9 cellular contexts compared by ENCODE assay signal in the genomic region with DNA sequence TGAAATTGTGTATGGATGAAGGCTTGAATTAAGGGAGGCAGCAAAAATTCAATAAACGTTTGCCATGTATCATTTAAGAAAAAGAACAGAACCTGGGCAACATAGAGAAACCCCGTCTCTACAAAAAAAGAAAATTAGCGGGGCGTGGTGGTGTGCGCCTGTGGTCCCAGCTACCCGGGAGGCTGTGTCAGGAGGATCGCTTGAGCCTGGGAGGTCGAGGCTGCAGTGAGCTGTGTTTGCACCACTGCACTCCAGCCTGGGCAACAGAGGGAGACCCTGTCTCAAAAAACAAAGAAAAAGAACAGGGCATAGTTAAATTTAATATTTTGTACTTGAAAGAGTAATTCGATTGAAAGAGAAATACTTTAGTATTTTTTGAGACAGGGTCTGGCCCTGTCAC. TPM values are rescaled to one million over a fixed set of nuclear protein-coding genes. Genes with fewer than 3 reads are reported as not detected.
A peak's percentile ranks its signal among the peaks of the same experiment; 100 is the strongest.
DNase-seq lines count a peak whose midpoint lies in the region; ATAC-seq and TF ChIP-seq lines count a peak whose summit lies in the region.
"Had no signal": no experiment of that assay in that cellular context is flagged by ENCODE, and none has a peak within 500 bp of the region (broad histone marks: within the 10 kb centered on the region; RNA-seq: fewer than 3 reads in every experiment).

No MANE protein-coding gene starts in this region.

- TF ChIP-seq POLR2A in esophagus muscularis mucosa (IDR thresholded peaks at IDR 0.05; ENCODE audit: low read depth), result no peak

- peaks cover 4% of the 10 kb centered on the region for H3K36me3 Mint-ChIP-seq in progenitor cell of endocrine pancreas (ENCODE audit: insufficient read depth)

- DNase-seq in Panc1 (ENCODE audit: low read depth, low spot score) (no peak), esophagus muscularis mucosa (ENCODE audit: extremely low spot score) (no peak), progenitor cell of endocrine pancreas (ENCODE audit: low spot score, unreplicated experiment) (no peak), retina (no peak), NCI-H2029 (lab: John Stamatoyannopoulos, UW) (no peak)
- DNase-seq: NCI-H2107 had no signal

- H3K4me1 Mint-ChIP-seq in progenitor cell of endocrine pancreas (ENCODE audit: low read depth), result peaks cover 16% of the 10 kb centered on the region

- H3K27me3 Mint-ChIP-seq in progenitor cell of endocrine pancreas, result no peaks in the 10 kb centered on the region

- TF ChIP-seq EP300 in esophagus muscularis mucosa (IDR thresholded peaks at IDR 0.05), result no peak

- peak overlapping the region; percentile 33 for H3K27ac Mint-ChIP-seq in progenitor cell of endocrine pancreas

- peak overlapping the region; percentile 83 for H3K4me2 ChIP-seq in DOHH2 (ENCODE audit: low read length)

- in situ Hi-C loops in Panc1 (cut with HindIII; ENCODE audit: low pct_unique_long_range_greater_than_20kb, low sequenced_read_pairs), result no loop called here

- no peak overlapping the region for H3K27ac ChIP-seq in DOHH2 (ENCODE audit: low read depth, low read length)
- peak overlapping the region; percentile 85 for H3K27ac ChIP-seq in Panc1 (ENCODE audit: low read length)
- peak overlapping the region in 3 of 4 donors; percentile 85 to 93 (median 91) for H3K27ac ChIP-seq in esophagus muscularis mucosa (replicated peaks in 1 of 4)

- TF ChIP-seq CTCF in DOHH2 (IDR thresholded peaks at IDR 0.05; ENCODE audit: low read depth, low read length, poor library complexity, severe bottlenecking), result no peak
- TF ChIP-seq CTCF in Panc1 (IDR thresholded peaks at IDR 0.05), result no peak
- no peak for TF ChIP-seq CTCF in esophagus muscularis mucosa (IDR thresholded peaks at IDR 0.05)
- no peak for TF ChIP-seq CTCF in progenitor cell of endocrine pancreas (IDR thresholded peaks at IDR 0.05; ENCODE audit: unreplicated experiment)

- H3K4me3 ChIP-seq in DOHH2 (ENCODE audit: low read length) (peak overlapping the region; percentile 92), Panc1 (ENCODE audit: low read depth in 2 of 2, low read length in 2 of 2) (peak overlapping the region; percentile 90 to 95), esophagus muscularis mucosa (peak overlapping the region; percentile 76 to 92 (median 88))

- H3K79me2 ChIP-seq in DOHH2 (ENCODE audit: control insufficient read depth, low read length), result peaks cover 69% of the 10 kb centered on the region

- POLR2A ChIA-PET in Panc1 (lab: Charles Lee), result interaction anchor here (0.9 kb wide), 1 partner anchor 34 kb away, joined by 6 read pairs; no protein-coding TSS in a partner anchor

- CTCF ChIA-PET in Panc1 (lab: Charles Lee), result interaction anchor here (0.6 kb wide), 1 partner anchor 251 kb away, joined by 3 read pairs; no protein-coding TSS in a partner anchor

- H3K9me3 ChIP-seq in DOHH2 (ENCODE audit: control insufficient read depth, insufficient read depth, low read length) (no peaks in the 10 kb centered on the region), Panc1 (ENCODE audit: control insufficient read depth, insufficient read depth, low read depth, low read length) (no peaks in the 10 kb centered on the region), esophagus muscularis mucosa (no peaks in the 10 kb centered on the region)

- H3K4me1 ChIP-seq in DOHH2 (ENCODE audit: control insufficient read depth, low read length) (peaks cover 30% of the 10 kb centered on the region), Panc1 (ENCODE audit: control insufficient read depth, insufficient read depth, low read length) (peaks cover 15% of the 10 kb centered on the region), esophagus muscularis mucosa (peaks cover 32 to 61% (median 51%) of the 10 kb centered on the region in 4 donors)

- ATAC-seq in Panc1 (no peak), GM18867 (IDR thresholded peaks at IDR 0.05; ENCODE audit: unreplicated experiment) (no peak), HG02852 (IDR thresholded peaks at IDR 0.05; ENCODE audit: unreplicated experiment) (no peak)

- H3K27me3 ChIP-seq in DOHH2 (ENCODE audit: control insufficient read depth, low read length) (no peaks in the 10 kb centered on the region), Panc1 (ENCODE audit: control insufficient read depth, insufficient read depth, low read length) (no peaks in the 10 kb centered on the region), esophagus muscularis mucosa (no peaks in the 10 kb centered on the region)

- 78% methylated on average over 9 of the region's 9 CpGs for WGBS in esophagus muscularis mucosa

- peaks cover 22% of the 10 kb centered on the region for H3F3A ChIP-seq in DOHH2 (ENCODE audit: control insufficient read depth, insufficient read depth)

- H3K36me3 ChIP-seq in DOHH2 (ENCODE audit: control insufficient read depth, low read length) (peaks cover 68% of the 10 kb centered on the region), Panc1 (ENCODE audit: control insufficient read depth, insufficient read depth, low read length) (peaks cover 40% of the 10 kb centered on the region), esophagus muscularis mucosa (peaks cover 0 to 30% (median 18%) of the 10 kb centered on the region in 4 donors)

- peak overlapping the region; percentile 98 for H3K4me3 Mint-ChIP-seq in progenitor cell of endocrine pancreas (ENCODE audit: low read depth)

- no peaks in the 10 kb centered on the region for H3K9me2 ChIP-seq in DOHH2 (replicated peaks; ENCODE audit: control insufficient read depth, low read length)

- intact Hi-C loops in Panc1 (cut with micrococcal nuclease; ENCODE audit: unreplicated experiment), result no loop called here
- intact Hi-C loops in esophagus muscularis mucosa (cut with DNase I), result no loop called here

- no peaks in the 10 kb centered on the region for H3K9me3 Mint-ChIP-seq in progenitor cell of endocrine pancreas (ENCODE audit: low read depth)

- peaks cover 43% of the 10 kb centered on the region for H4K20me1 ChIP-seq in DOHH2 (ENCODE audit: control insufficient read depth, insufficient read depth, low read depth, low read length)

- BruUV-seq in Panc1 (replicated peaks; lab: Mats Ljungman, UMichigan), result no TSS peak

RNA-seq across cellular contexts. Expression of a gene that starts 1.4 kb away (rescaled TPM):
- total RNA-seq in Panc1 (2021; ENCODE audit: unreplicated experiment), result 215 TPM
- polyA plus RNA-seq in Panc1 (2012; ENCODE audit: insufficient read length), result 228 TPM
- total RNA-seq in esophagus muscularis mucosa, result 10 to 100 TPM; 68.3 to 95.6 (median 88.6) TPM
- 111 and 120 TPM in 2 replicates for total RNA-seq in progenitor cell of endocrine pancreas

RNA-seq across cellular contexts. Expression of a gene that starts 25.4 kb away (rescaled TPM):
- total RNA-seq in Panc1 (2021; ENCODE audit: unreplicated experiment) (36.4 TPM), esophagus muscularis mucosa (10 to 100 TPM in 3 of 4 donors, 1 to 10 TPM in 1; 8.6 to 14.8 (median 12.5) TPM), progenitor cell of endocrine pancreas (18.1 and 20.1 TPM in 2 replicates)
- polyA plus RNA-seq in Panc1 (2012; ENCODE audit: insufficient read length), result 31.8 TPM

RNA-seq across cellular contexts. Expression of a gene that starts 52.0 kb away (rescaled TPM):
- total RNA-seq in Panc1 (2021; ENCODE audit: unreplicated experiment) (73.6 TPM), esophagus muscularis mucosa (10 to 100 TPM; 19.1 to 68.0 (median 43.4) TPM), progenitor cell of endocrine pancreas (23.1 and 24.4 TPM in 2 replicates)
- polyA plus RNA-seq in Panc1 (2012; ENCODE audit: insufficient read length), result 72.0 TPM
